Comparison of ENCODE assay signal across 8 cellular contexts in the genomic region with DNA sequence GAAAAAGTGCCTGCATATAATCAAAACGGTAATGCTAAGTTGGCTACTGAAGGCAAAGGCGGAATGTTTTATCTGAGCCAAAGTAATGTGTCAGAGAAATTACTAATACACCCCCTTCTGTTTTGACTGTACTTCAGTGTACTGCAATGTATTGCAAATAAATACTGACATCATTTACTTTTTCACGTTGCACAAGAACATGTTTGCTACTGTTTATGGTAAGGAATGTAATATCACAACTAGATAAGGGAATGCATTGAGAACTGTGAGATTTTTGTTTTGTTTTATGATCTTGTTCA. TPM values are rescaled to one million over a fixed set of nuclear protein-coding genes. Genes with fewer than 3 reads are reported as not detected.
A peak's percentile ranks its signal among the peaks of the same experiment; 100 is the strongest.
DNase-seq lines count a peak whose midpoint lies in the region; ATAC-seq and TF ChIP-seq lines count a peak whose summit lies in the region.

No MANE protein-coding gene starts in this region.

- intact Hi-C loops in heart right ventricle (cut with DNase I) (loop anchor here in 4 of 10 donors (5.0 to 10.0 kb wide), 3 partner anchors 40 to 48 kb away; no protein-coding TSS in a partner anchor), cardiac septum (cut with DNase I) (loop anchor here (1.0 kb wide), 1 partner anchor 63 kb away; no protein-coding TSS in a partner anchor), right cardiac atrium (cut with DNase I) (no loop called here)

- peak overlapping the region; percentile 84 for H3K9ac ChIP-seq in smooth muscle cell (ENCODE audit: low read depth)

- peaks cover 8% of the 10 kb centered on the region for H3F3A ChIP-seq in smooth muscle cell (ENCODE audit: low read depth)

- 3% methylated on average over 3 of the region's 3 CpGs for WGBS in heart right ventricle, 2 donors
- 1% methylated on average over 3 of the region's 3 CpGs for WGBS in right cardiac atrium
- 11% methylated on average over 3 of the region's 3 CpGs for WGBS in smooth muscle cell (ENCODE audit: low lambda C conversion rate)

- peaks cover 0 to 57% (median 22%) of the 10 kb centered on the region in 9 donors for H3K4me1 ChIP-seq in heart right ventricle
- H3K4me1 ChIP-seq in right cardiac atrium (ENCODE audit: control insufficient read depth, insufficient read depth, low read length): no peaks in the 10 kb centered on the region
- H3K4me1 ChIP-seq in smooth muscle cell (ENCODE audit: low read depth): peaks cover 35% of the 10 kb centered on the region

- no peak for TF ChIP-seq CTCF in heart right ventricle (IDR thresholded peaks at IDR 0.05)
- no peak for TF ChIP-seq CTCF in WI38 (IDR thresholded peaks at IDR 0.05; ENCODE audit: low read depth, low read length)
- TF ChIP-seq CTCF in smooth muscle cell (IDR thresholded peaks at IDR 0.05; ENCODE audit: borderline replicate concordance, insufficient read depth, poor library complexity, severe bottlenecking): no peak

- H3K27ac ChIP-seq in heart right ventricle: peak overlapping the region in 9 of 10 donors; percentile 59 to 97 (median 81)
- no peak overlapping the region for H3K27ac ChIP-seq in right cardiac atrium (ENCODE audit: low read length)
- peak overlapping the region; percentile 78 for H3K27ac ChIP-seq in smooth muscle cell (ENCODE audit: low read depth)

- DNase-seq in heart right ventricle (no peak), cardiac septum (ENCODE audit: low spot score) (no peak), right cardiac atrium (no peak), smooth muscle cell (lab: John Stamatoyannopoulos, UW; ENCODE audit: unreplicated experiment) (no peak)

- H3K9me3 ChIP-seq in heart right ventricle: no peaks in the 10 kb centered on the region
- H3K9me3 ChIP-seq in right cardiac atrium (ENCODE audit: control insufficient read depth, low read length): no peaks in the 10 kb centered on the region
- H3K9me3 ChIP-seq in smooth muscle cell (replicated peaks; ENCODE audit: low read depth): no peaks in the 10 kb centered on the region

- peak in 1 of 8 donors; percentile 1 for ATAC-seq in heart right ventricle
- ATAC-seq in right cardiac atrium: no peak
- ATAC-seq in HG02763 (IDR thresholded peaks at IDR 0.05; ENCODE audit: unreplicated experiment): no peak
- no peak for ATAC-seq in HG02798 (IDR thresholded peaks at IDR 0.05; ENCODE audit: poor library complexity, unreplicated experiment)
- ATAC-seq in HG02610 (IDR thresholded peaks at IDR 0.05; ENCODE audit: unreplicated experiment): no peak

- H3K79me2 ChIP-seq in smooth muscle cell (ENCODE audit: low read depth): peaks cover 20% of the 10 kb centered on the region

- H3K4me3 ChIP-seq in heart right ventricle (peak overlapping the region; percentile 63 to 98 (median 97)), WI38 (ENCODE audit: low read depth, low read length) (peak overlapping the region; percentile 73), right cardiac atrium (ENCODE audit: low read length) (peak overlapping the region; percentile 50), smooth muscle cell (peak overlapping the region; percentile 95)

- H2AFZ ChIP-seq in smooth muscle cell (ENCODE audit: low read depth): peak overlapping the region; percentile 75

- peak overlapping the region; percentile 92 for H3K4me2 ChIP-seq in smooth muscle cell

- no peaks in the 10 kb centered on the region for H4K20me1 ChIP-seq in smooth muscle cell (ENCODE audit: low read depth)

- no peaks in the 10 kb centered on the region for H3K27me3 ChIP-seq in heart right ventricle
- H3K27me3 ChIP-seq in right cardiac atrium (ENCODE audit: control insufficient read depth, insufficient read depth): no peaks in the 10 kb centered on the region
- no peaks in the 10 kb centered on the region for H3K27me3 ChIP-seq in smooth muscle cell (ENCODE audit: low read depth)

- H3K36me3 ChIP-seq in heart right ventricle (no peaks in the 10 kb centered on the region), smooth muscle cell (ENCODE audit: low read depth) (no peaks in the 10 kb centered on the region)

RNA-seq across cellular contexts. Expression of a gene that starts 0.8 kb away (rescaled TPM):
- 10 to 100 TPM; 43.6 to 87.1 (median 56.4) TPM for total RNA-seq in heart right ventricle
- polyA plus RNA-seq in heart right ventricle: 10 to 100 TPM in 1 of 2 donors, 1 to 10 TPM in 1; 9.7 to 11.6 TPM
- total RNA-seq in cardiac septum: 39.0 TPM
- 10 to 100 TPM; 42.5 to 54.8 (median 48.8) TPM for total RNA-seq in right cardiac atrium
- 11.0 TPM for polyA plus RNA-seq in right cardiac atrium
- total RNA-seq in smooth muscle cell: 7.0 and 8.2 TPM in 2 replicates
- 1.8 and 4.6 TPM in 2 replicates for polyA plus RNA-seq in smooth muscle cell
